ENCODE assay signal across 14 cellular contexts in the genomic region with DNA sequence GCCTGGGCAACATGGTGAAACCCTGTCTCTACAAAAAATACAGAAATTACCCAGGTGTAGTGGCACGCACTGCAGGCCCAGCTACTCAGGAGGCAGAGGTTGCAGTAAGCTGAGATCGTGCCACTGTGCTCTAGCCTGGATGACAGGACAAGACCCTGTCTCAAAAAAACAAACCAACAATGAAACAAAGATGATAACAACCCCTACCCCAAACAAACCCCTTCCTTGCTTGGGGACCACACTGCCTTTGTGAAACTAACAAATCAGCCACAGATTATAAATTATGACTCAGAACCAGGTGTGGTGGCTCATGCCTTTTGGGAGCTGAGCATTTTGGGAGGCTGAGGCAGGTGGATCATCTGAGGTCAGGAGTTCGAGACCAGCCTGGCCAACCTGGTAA. TPM values are rescaled to one million over a fixed set of nuclear protein-coding genes. Genes with fewer than 3 reads are reported as not detected.
A peak's percentile ranks its signal among the peaks of the same experiment; 100 is the strongest.
DNase-seq lines count a peak whose midpoint lies in the region; TF ChIP-seq lines count a peak whose summit lies in the region.
"Had no signal": no experiment of that assay in that cellular context is flagged by ENCODE, and none has a peak within 500 bp of the region (broad histone marks: within the 10 kb centered on the region; RNA-seq: fewer than 3 reads in every experiment).

No MANE protein-coding gene starts in this region.

- H2BK20ac ChIP-seq in H9 (ENCODE audit: low read depth, low read length, poor library complexity, severe bottlenecking) = no peak overlapping the region

- no peak overlapping the region for H3K14ac ChIP-seq in H9 (ENCODE audit: insufficient read depth, low read length)

- peaks cover 4% of the 10 kb centered on the region for H3K9me3 Mint-ChIP-seq in activated naive CD4-positive, alpha-beta T cell treated with anti-CD3 and anti-CD28 coated beads for 36 hours
- H3K9me3 Mint-ChIP-seq in H9 = peaks cover 21 to 22% of the 10 kb centered on the region in 2 experiments

- DNase-seq in activated naive CD4-positive, alpha-beta T cell treated with anti-CD3 and anti-CD28 coated beads for 36 hours = peak; percentile 32
- no peak for DNase-seq in activated naive CD4-positive, alpha-beta T cell treated with Interleukin-2 at 50 U/mL for 16 hours
- DNase-seq in H9 (no peak), iPS DF 6.9 (ENCODE audit: low read depth, low spot score) (no peak), HEK293T (ENCODE audit: extremely low spot score) (no peak), NCI-H146 treated with DMSO at 0.1 percent for 48 hours (lab: John Stamatoyannopoulos, UW; ENCODE audit: unreplicated experiment) (no peak), ovary (no peak)
- DNase-seq: BE2C; CD4-positive, alpha-beta memory T cell; DMS79 had no signal

- WGBS in H9 (ENCODE audit: extremely low coverage, insufficient read length, low lambda C conversion rate) = no CpG with 5 or more reads among the region's 3 CpGs
- WGBS in HUES64 = 73% methylated on average over 2 of the region's 3 CpGs
- no CpG with 5 or more reads among the region's 3 CpGs for WGBS in iPS DF 6.9 (ENCODE audit: insufficient coverage, insufficient read length)
- WGBS in ovary, 3 donors = 85 to 90% (median 87%) methylated on average over 3 of the region's 3 CpGs

- H3K27me3 Mint-ChIP-seq in activated naive CD4-positive, alpha-beta T cell treated with anti-CD3 and anti-CD28 coated beads for 36 hours (ENCODE audit: low read depth) = no peaks in the 10 kb centered on the region
- peaks cover 19% of the 10 kb centered on the region for H3K27me3 Mint-ChIP-seq in H9 (ENCODE audit: low read depth)
- H3K27me3 Mint-ChIP-seq: CD4-positive, alpha-beta memory T cell had no signal

- no peak overlapping the region for H3K9ac ChIP-seq in H9 (ENCODE audit: extremely low read depth, insufficient read length, low read length)
- H3K9ac ChIP-seq in HUES64 (ENCODE audit: low read depth, low read length) = no peak overlapping the region

- H4K8ac ChIP-seq in H9 (replicated peaks; ENCODE audit: insufficient read length, low read depth, low read length) = no peak overlapping the region

- no peak overlapping the region; the same call in 1 of the 2 replicates for H3K4me3 ChIP-seq in HUES64 (ENCODE audit: low read length)
- no peak overlapping the region for H3K4me3 ChIP-seq in iPS DF 6.9 (ENCODE audit: low read length)
- H3K4me3 ChIP-seq in ovary = no peak overlapping the region
- H3K4me3 ChIP-seq: A549 had no signal

- TF ChIP-seq EP300 in ovary (IDR thresholded peaks at IDR 0.05) = no peak

- peaks cover 3% of the 10 kb centered on the region; the same call in 1 of the 2 replicates for H3K4me1 ChIP-seq in H9 (ENCODE audit: insufficient read depth, low read length)
- peaks cover 9% of the 10 kb centered on the region; the same call in 1 of the 2 replicates for H3K4me1 ChIP-seq in HUES64 (ENCODE audit: insufficient read depth, low read length)
- H3K4me1 ChIP-seq in iPS DF 6.9 (ENCODE audit: control insufficient read depth, insufficient read depth, low read length) = peaks cover 2% of the 10 kb centered on the region; the same call in 1 of the 2 replicates
- H3K4me1 ChIP-seq in ovary (ENCODE audit: insufficient read depth) = no peaks in the 10 kb centered on the region
- H3K4me1 ChIP-seq: A549, BE2C had no signal

- no peak overlapping the region for H2BK12ac ChIP-seq in H9 (ENCODE audit: insufficient read length, low read depth, low read length)

- no peak overlapping the region for H3K18ac ChIP-seq in H9 (ENCODE audit: insufficient read length, low read depth, low read length)

- H3K79me1 ChIP-seq in H9 (ENCODE audit: insufficient read depth, low read depth, low read length, poor library complexity, severe bottlenecking) = no peaks in the 10 kb centered on the region

- no peak overlapping the region for H2BK15ac ChIP-seq in H9 (ENCODE audit: low read depth, low read length)

- CTCF ChIA-PET in activated naive CD4-positive, alpha-beta T cell treated with anti-CD3 and anti-CD28 coated beads for 36 hours (lab: Charles Lee) = interaction anchor here (1.0 to 1.7 kb wide), 2 partner anchors 11 to 16 kb away, joined by 3 to 11 read pairs; no protein-coding TSS in a partner anchor
- CTCF ChIA-PET in HEK293T (lab: Yijun Ruan, JAX) = no interaction called here

- H4K5ac ChIP-seq in H9 (ENCODE audit: insufficient read length, low read depth, low read length) = no peak overlapping the region

- H2BK120ac ChIP-seq in H9 (ENCODE audit: low read depth, low read length, poor library complexity, severe bottlenecking) = no peak overlapping the region

- H3K27me3 ChIP-seq in H9 (ENCODE audit: insufficient read depth, low read length) (no peaks in the 10 kb centered on the region), HUES64 (ENCODE audit: insufficient read depth, low read length) (peaks cover 3% of the 10 kb centered on the region; the same call in 1 of the 2 replicates), iPS DF 6.9 (ENCODE audit: control insufficient read depth, insufficient read depth, low read length) (no peaks in the 10 kb centered on the region), ovary (no peaks in the 10 kb centered on the region)
- H3K27me3 ChIP-seq: BE2C had no signal

- H3K36me3 Mint-ChIP-seq in activated naive CD4-positive, alpha-beta T cell treated with anti-CD3 and anti-CD28 coated beads for 36 hours (ENCODE audit: low read depth) = peaks cover 1% of the 10 kb centered on the region
- peaks cover 2 to 20% (median 5%) of the 10 kb centered on the region in 3 experiments; a peak in 6 of 7 replicates for H3K36me3 Mint-ChIP-seq in H9 (ENCODE audit: insufficient read depth in 1 of 3, low read depth in 3 of 3)
- H3K36me3 Mint-ChIP-seq: CD4-positive, alpha-beta memory T cell had no signal

- H4K91ac ChIP-seq in H9 (ENCODE audit: insufficient read length, low read depth, low read length) = no peak overlapping the region

- intact Hi-C loops in activated naive CD4-positive, alpha-beta T cell treated with anti-CD3 and anti-CD28 coated beads for 36 hours (cut with micrococcal nuclease) = loop anchor here (1.0 kb wide), 1 partner anchor 10 kb away; no protein-coding TSS in a partner anchor
- intact Hi-C loops in ovary (cut with DNase I) = no loop called here

- no peak for TF ChIP-seq POLR2A in ovary (IDR thresholded peaks at IDR 0.05)

- no peak overlapping the region for H3K4ac ChIP-seq in H9 (ENCODE audit: low read depth, low read length)

- no peak overlapping the region for H3K27ac ChIP-seq in H9 (ENCODE audit: insufficient read length, low read depth, low read length)
- peak overlapping the region; percentile 53; the same call in 1 of the 2 replicates for H3K27ac ChIP-seq in HUES64 (ENCODE audit: low read depth, low read length)
- peak overlapping the region; percentile 54 for H3K27ac ChIP-seq in iPS DF 6.9 (ENCODE audit: low read length)
- no peak overlapping the region for H3K27ac ChIP-seq in ovary
- H3K27ac ChIP-seq: A549, C4-2B had no signal

- H3T11ph ChIP-seq in H9 (ENCODE audit: low read length) = no peak overlapping the region

- H3K27ac Mint-ChIP-seq in activated naive CD4-positive, alpha-beta T cell treated with anti-CD3 and anti-CD28 coated beads for 36 hours = peak overlapping the region; percentile 46
- H3K27ac Mint-ChIP-seq in H9 = peak overlapping the region in 2 of 3 experiments; percentile 58 to 66; a peak in 2 of 7 replicates
- H3K27ac Mint-ChIP-seq: CD4-positive, alpha-beta memory T cell had no signal

- no peak overlapping the region for H2BK5ac ChIP-seq in H9 (ENCODE audit: insufficient read length, low read length)

- peaks cover 17% of the 10 kb centered on the region for H3K4me1 Mint-ChIP-seq in activated naive CD4-positive, alpha-beta T cell treated with anti-CD3 and anti-CD28 coated beads for 36 hours (ENCODE audit: low read depth)
- peaks cover 20 to 23% of the 10 kb centered on the region in 2 experiments for H3K4me1 Mint-ChIP-seq in H9
- H3K4me1 Mint-ChIP-seq: CD4-positive, alpha-beta memory T cell had no signal

- no peak overlapping the region for H3K23ac ChIP-seq in H9 (ENCODE audit: insufficient read length, low read depth, low read length)

- no peaks in the 10 kb centered on the region for H3K79me2 ChIP-seq in H9 (ENCODE audit: insufficient read depth, low read length)

- no peak overlapping the region for H3K56ac ChIP-seq in H9 (ENCODE audit: insufficient read length, low read depth, low read length)

- POLR2A ChIA-PET in HEK293T (lab: Yijun Ruan, JAX) = interaction anchor here (0.8 kb wide), 1 partner anchor 13 kb away, joined by 4 read pairs; no protein-coding TSS in a partner anchor

- H3K23me2 ChIP-seq in H9 (ENCODE audit: insufficient read length, low read depth, low read length, poor library complexity, severe bottlenecking) = no peaks in the 10 kb centered on the region

- no peak overlapping the region for H3K4me2 ChIP-seq in H9 (ENCODE audit: insufficient read depth, insufficient read length, low read length)
- H3K4me2 ChIP-seq: A549 had no signal

- no peaks in the 10 kb centered on the region for H4K20me1 ChIP-seq in H9 (ENCODE audit: control insufficient read depth, insufficient read depth, insufficient read length)

- no peaks in the 10 kb centered on the region for H3K36me3 ChIP-seq in HUES64 (ENCODE audit: insufficient read depth, low read length)
- no peaks in the 10 kb centered on the region for H3K36me3 ChIP-seq in iPS DF 6.9 (ENCODE audit: control insufficient read depth, insufficient read depth, low read length)
- no peaks in the 10 kb centered on the region for H3K36me3 ChIP-seq in ovary
- H3K36me3 ChIP-seq: BE2C had no signal

- no peaks in the 10 kb centered on the region for H3K9me3 ChIP-seq in H9 (ENCODE audit: control insufficient read depth, low read depth, low read length)
- 0 out of 2 replicates have a peak, but pooled peaks cover 3% of the 10 kb centered on the region for H3K9me3 ChIP-seq in HUES64 (ENCODE audit: insufficient read depth, low read depth, low read length)
- H3K9me3 ChIP-seq in iPS DF 6.9 (ENCODE audit: control insufficient read depth, insufficient read depth, low read length) = no peaks in the 10 kb centered on the region
- H3K9me3 ChIP-seq in ovary = no peaks in the 10 kb centered on the region
- H3K9me3 ChIP-seq: BE2C had no signal

- TF ChIP-seq CTCF in H9 (conservative IDR thresholded peaks at IDR 0.05) = no peak
- TF ChIP-seq CTCF in ovary (IDR thresholded peaks at IDR 0.05) = no peak

- H2AFZ ChIP-seq in H9 (ENCODE audit: low read length) = no peak overlapping the region

- H3K4me3 Mint-ChIP-seq in activated naive CD4-positive, alpha-beta T cell treated with anti-CD3 and anti-CD28 coated beads for 36 hours = no peak overlapping the region
- peak overlapping the region; percentile 21 to 22; a peak in 2 of 5 replicates for H3K4me3 Mint-ChIP-seq in H9
- H3K4me3 Mint-ChIP-seq: CD4-positive, alpha-beta memory T cell had no signal

- no peak overlapping the region for H2AK5ac ChIP-seq in H9 (ENCODE audit: insufficient read length, low read length)

TF ChIP-seq in HEK293T, 16 proteins besides CTCF, POLR2A, EP300 and RAD21 (continues in another document):
- TF ChIP-seq NFRKB (IDR thresholded peaks at IDR 0.05) (no peak), SP1 (IDR thresholded peaks at IDR 0.05) (no peak), L3MBTL2 (conservative IDR thresholded peaks at IDR 0.05) (no peak)

RNA-seq across cellular contexts. Expression of gene RFLNB, which starts 17.8 kb away (rescaled TPM):
- 10 to 100 TPM; 34.3 to 35.6 TPM for total RNA-seq in activated naive CD4-positive, alpha-beta T cell treated with anti-CD3 and anti-CD28 coated beads for 36 hours
- 20.1 and 21.0 TPM in 2 replicates for total RNA-seq in H9 (2021)
- 18.2 TPM for polyA plus RNA-seq in HUES64 (2013, experiment 1 of 2)
- polyA plus RNA-seq in HUES64 (2013, experiment 2 of 2) = 16.5 TPM
- total RNA-seq in ovary = 10 to 100 TPM in 4 of 7 donors, 1 to 10 TPM in 3; 3.2 to 29.8 (median 12.8) TPM
- 10 to 100 TPM in 1 of 2 donors, 1 to 10 TPM in 1; 7.5 to 10.0 TPM for polyA plus RNA-seq in ovary
- total RNA-seq: HT-29 had no signal

Comparison
In these comparisons a context has a peak if more than half of its experiments do, and no peak if none do; other contexts are left out.
1. H3K27ac ChIP-seq: peak in HUES64 (single experiment) and iPS DF 6.9 (single experiment); none in H9 (single experiment) and ovary (0 of 2).